In genomic region chr4:4984186-4984585, GRCh38 we compare ENCODE assay signal across 28 cellular contexts. TPM values are rescaled to one million over a fixed set of nuclear protein-coding genes. Genes with fewer than 3 reads are reported as not detected.
DNase-seq lines count a peak whose midpoint lies in the region; ATAC-seq, FAIRE-seq and TF ChIP-seq lines count a peak whose summit lies in the region.
"Had no signal": no experiment of that assay in that cellular context is flagged by ENCODE, and none has a peak within 500 bp of the region (broad histone marks: within the 10 kb centered on the region; RNA-seq: fewer than 3 reads in every experiment).

No MANE protein-coding gene starts in this region.

- POLR2A ChIA-PET in MCF 10A (lab: Yijun Ruan, JAX) = no interaction called here
- POLR2A ChIA-PET in WTC11 (lab: Charles Lee) = no interaction called here

- FAIRE-seq in keratinocyte (lab: Jason Lieb, UNC) = peak; percentile 52
- FAIRE-seq: RCC 7860 had no signal

- H3K27me3 ChIP-seq in mammary epithelial cell (ENCODE audit: insufficient read depth, low read length) (no peaks in the 10 kb centered on the region), keratinocyte (ENCODE audit: control insufficient read depth, extremely low read depth, insufficient read depth, low read length) (no peaks in the 10 kb centered on the region)

- H3K36me3 ChIP-seq in mammary epithelial cell (ENCODE audit: insufficient read depth, low read length) (no peaks in the 10 kb centered on the region), keratinocyte (ENCODE audit: control insufficient read depth in 2 of 2, extremely low read depth in 1 of 2, insufficient read depth in 2 of 2, low read length in 2 of 2) (no peaks in the 10 kb centered on the region)

- BruUV-seq in mammary epithelial cell (replicated peaks; lab: Mats Ljungman, UMichigan) (no TSS peak), MCF 10A (replicated peaks; lab: Mats Ljungman, UMichigan) (no TSS peak)

- H3K27me3 Mint-ChIP-seq in MCF 10A (ENCODE audit: insufficient read depth, unreplicated experiment) (no peaks in the 10 kb centered on the region), WTC11 (ENCODE audit: low read depth) (peaks cover 6% of the 10 kb centered on the region)
- no peaks in the 10 kb centered on the region for H3K27me3 Mint-ChIP-seq in stimulated activated naive B cell treated with anti-CD40 and anti-IgM and Interleukin-4, amounts not matched to agents 10 μg/mL and 1 μg/mL and 100 μg/mL, for 72 hours

- in situ Hi-C loops in mammary epithelial cell (cut with MboI; ENCODE audit: low sequenced_read_pairs in 2 of 2) = loop anchor here in 1 of 2 donors (25.0 kb wide), 1 partner anchor 497 kb away; no protein-coding TSS in a partner anchor
- in situ Hi-C loops in ACHN (cut with HindIII; ENCODE audit: low pct_ligation_motif_present, low pct_unique_long_range_greater_than_20kb, low sequenced_read_pairs) = no loop called here

- H3K4me1 Mint-ChIP-seq in MCF 10A (ENCODE audit: insufficient read depth, unreplicated experiment) (peaks cover 12% of the 10 kb centered on the region), WTC11 (no peaks in the 10 kb centered on the region; the same call in 1 of the 2 replicates)
- no peaks in the 10 kb centered on the region for H3K4me1 Mint-ChIP-seq in stimulated activated naive B cell treated with anti-CD40 and anti-IgM and Interleukin-4, amounts not matched to agents 10 μg/mL and 1 μg/mL and 100 μg/mL, for 72 hours

- H3K9me3 Mint-ChIP-seq in MCF 10A (ENCODE audit: unreplicated experiment) (peaks cover 10% of the 10 kb centered on the region), WTC11 (peaks cover 14% of the 10 kb centered on the region)
- no peaks in the 10 kb centered on the region for H3K9me3 Mint-ChIP-seq in stimulated activated naive B cell treated with anti-CD40 and anti-IgM and Interleukin-4, amounts not matched to agents 10 μg/mL and 1 μg/mL and 100 μg/mL, for 72 hours
- H3K9me3 Mint-ChIP-seq: CD8-positive, alpha-beta T cell had no signal

- no peaks in the 10 kb centered on the region for H3K4me1 ChIP-seq in mammary epithelial cell (ENCODE audit: insufficient read depth, low read length)
- H3K4me1 ChIP-seq in keratinocyte (ENCODE audit: control insufficient read depth, extremely low read depth, insufficient read depth, low read length) = no peaks in the 10 kb centered on the region

- H3K9ac ChIP-seq in mammary epithelial cell (ENCODE audit: insufficient read depth, low read length) (no peak overlapping the region), keratinocyte (ENCODE audit: control insufficient read depth, extremely low read depth, insufficient read depth, low read length) (no peak overlapping the region)

- H3K9me1 ChIP-seq in keratinocyte (ENCODE audit: control insufficient read depth, extremely low read depth, insufficient read depth, low read length) = no peaks in the 10 kb centered on the region

- H3K9me3 ChIP-seq in mammary epithelial cell (replicated peaks; ENCODE audit: insufficient read depth, low read length) = no peaks in the 10 kb centered on the region
- peaks cover 4% of the 10 kb centered on the region for H3K9me3 ChIP-seq in keratinocyte (ENCODE audit: control insufficient read depth, low read depth, low read length)

- WGBS in mammary epithelial cell (ENCODE audit: low coverage, missing lambda C conversion rate) = 25% methylated on average over 1 of the region's 2 CpGs

- dilution Hi-C loops in mammary epithelial cell (cut with HindIII; ENCODE audit: low sequenced_read_pairs) (no loop called here), keratinocyte (cut with MboI; ENCODE audit: extremely low pct_ligation_motif_present, low sequenced_read_pairs) (no loop called here)

- peak; percentile 20; the same call in 1 of the 2 replicates for ATAC-seq in WTC11
- ATAC-seq in stimulated activated naive B cell treated with anti-CD40 and anti-IgM and Interleukin-4, amounts not matched to agents 10 μg/mL and 1 μg/mL and 100 μg/mL, for 72 hours (replicated peaks) = no peak
- ATAC-seq: CD8-positive, alpha-beta T cell; Right ventricle myocardium inferior had no signal

- TF ChIP-seq CTCF in mammary epithelial cell (conservative IDR thresholded peaks at IDR 0.05 in 1 of 2, IDR thresholded peaks at IDR 0.05 in 1 of 2; ENCODE audit: extremely low read depth in 1 of 2, insufficient read depth in 1 of 2, low read depth in 1 of 2, low read length in 2 of 2) (no peak), MCF 10A (IDR thresholded peaks at IDR 0.05; ENCODE audit: unreplicated experiment) (no peak), WTC11 (IDR thresholded peaks at IDR 0.05) (no peak), keratinocyte (optimal IDR thresholded peaks at IDR 0.05 in 1 of 3, IDR thresholded peaks at IDR 0.05 in 1 of 3, conservative IDR thresholded peaks at IDR 0.05 in 1 of 3; ENCODE audit: extremely low read depth in 1 of 3, insufficient read depth in 2 of 3, low read length in 3 of 3) (no peak)

- intact Hi-C loops in mammary epithelial cell (cut with micrococcal nuclease) (no loop called here), MCF 10A (cut with micrococcal nuclease) (no loop called here)

- H3K27ac Mint-ChIP-seq in MCF 10A (ENCODE audit: low read depth, unreplicated experiment) = no peak overlapping the region
- no peak overlapping the region for H3K27ac Mint-ChIP-seq in WTC11
- H3K27ac Mint-ChIP-seq in stimulated activated naive B cell treated with anti-CD40 and anti-IgM and Interleukin-4, amounts not matched to agents 10 μg/mL and 1 μg/mL and 100 μg/mL, for 72 hours = no peak overlapping the region
- H3K27ac Mint-ChIP-seq: CD8-positive, alpha-beta T cell had no signal

- H3K4me3 ChIP-seq in mammary epithelial cell (replicated peaks in 1 of 3; ENCODE audit: insufficient read depth in 1 of 3, low read depth in 2 of 3, low read length in 3 of 3) (no peak overlapping the region), keratinocyte (ENCODE audit: control insufficient read depth in 2 of 3, extremely low read depth in 1 of 3, insufficient read depth in 2 of 3, low read depth in 1 of 3, low read length in 3 of 3) (no peak overlapping the region)

- no peaks in the 10 kb centered on the region for H3K36me3 Mint-ChIP-seq in MCF 10A (ENCODE audit: insufficient read depth, unreplicated experiment)
- peaks cover 5% of the 10 kb centered on the region; the same call in 1 of the 2 replicates for H3K36me3 Mint-ChIP-seq in WTC11
- no peaks in the 10 kb centered on the region for H3K36me3 Mint-ChIP-seq in stimulated activated naive B cell treated with anti-CD40 and anti-IgM and Interleukin-4, amounts not matched to agents 10 μg/mL and 1 μg/mL and 100 μg/mL, for 72 hours
- H3K36me3 Mint-ChIP-seq: CD8-positive, alpha-beta T cell had no signal

- H2AFZ ChIP-seq in mammary epithelial cell (ENCODE audit: low read depth, low read length) (no peak overlapping the region), keratinocyte (ENCODE audit: control insufficient read depth, low read length) (no peak overlapping the region)

- H3K4me2 ChIP-seq in mammary epithelial cell (ENCODE audit: insufficient read depth, low read depth, low read length) (no peak overlapping the region), keratinocyte (ENCODE audit: control insufficient read depth, extremely low read depth, insufficient read depth, low read depth, low read length) (peak overlapping the region; percentile 22)

- H4K20me1 ChIP-seq in mammary epithelial cell (ENCODE audit: insufficient read depth, low read length) = no peaks in the 10 kb centered on the region
- H4K20me1 ChIP-seq in keratinocyte (ENCODE audit: control insufficient read depth, extremely low read depth, insufficient read depth, low read length) = no peaks in the 10 kb centered on the region

- H3K27ac ChIP-seq in mammary epithelial cell (ENCODE audit: insufficient read depth, low read depth, low read length) = no peak overlapping the region
- no peak overlapping the region for H3K27ac ChIP-seq in keratinocyte (ENCODE audit: control insufficient read depth, insufficient read depth, low read length)
- H3K27ac ChIP-seq: HL-60 had no signal

- DNase-seq in mammary epithelial cell = peak; percentile 30
- DNase-seq in MCF 10A (ENCODE audit: unreplicated experiment) = no peak
- DNase-seq in WTC11 (ENCODE audit: low spot score) = no peak
- DNase-seq in keratinocyte (ENCODE audit: low read depth, low spot score) = peak; percentile 4
- DNase-seq in stimulated activated naive B cell treated with anti-CD40 and anti-IgM and Interleukin-4, amounts not matched to agents 10 μg/mL and 1 μg/mL and 100 μg/mL, for 72 hours = no peak
- no peak for DNase-seq in OCI-M2 (lab: John Stamatoyannopoulos, UW; ENCODE audit: unreplicated experiment)
- DNase-seq in ACHN = no peak
- DNase-seq in COR-L47 (lab: John Stamatoyannopoulos, UW) = no peak
- DNase-seq: 8988T; AML-193; C1 segment of cervical spinal cord; CD8-positive, alpha-beta T cell; EL; GF-D8; H7; KBM-7; NCI-H1092; NCI-H1436; NCI-H187 treated with DMSO at 0.1 percent for 48 hours; NCI-H2107; NCI-H226; NCI-H510A treated with DMSO at 0.1 percent for 48 hours; NCI-H748 treated with DMSO at 0.1 percent for 48 hours; NK-92 treated with Interleukin-12 subunit alpha and Interleukin-12 subunit beta, amount 100 ng/mL, for 24 hours had no signal

- H3K4me3 Mint-ChIP-seq in MCF 10A (ENCODE audit: unreplicated experiment) (no peak overlapping the region), WTC11 (no peak overlapping the region)
- no peak overlapping the region for H3K4me3 Mint-ChIP-seq in stimulated activated naive B cell treated with anti-CD40 and anti-IgM and Interleukin-4, amounts not matched to agents 10 μg/mL and 1 μg/mL and 100 μg/mL, for 72 hours
- H3K4me3 Mint-ChIP-seq: CD8-positive, alpha-beta T cell had no signal

- CTCF ChIA-PET in mammary epithelial cell (lab: Charles Lee; ENCODE audit: low non-redundant PET) = no interaction called here
- CTCF ChIA-PET in MCF 10A (lab: Yijun Ruan, JAX) = interaction anchor here (1.0 kb wide), 1 partner anchor 10 kb away, joined by 5 read pairs; no protein-coding TSS in a partner anchor
- CTCF ChIA-PET in WTC11 (lab: Charles Lee) = no interaction called here

- H3K79me2 ChIP-seq in mammary epithelial cell (ENCODE audit: insufficient read depth, low read length) (no peaks in the 10 kb centered on the region), keratinocyte (ENCODE audit: control insufficient read depth, insufficient read depth, low read length) (no peaks in the 10 kb centered on the region)

TF ChIP-seq in WTC11, 78 proteins besides CTCF, POLR2A, EP300 and RAD21 (continues in another document):
- TF ChIP-seq TEAD1 (CRISPR knock-in tag; IDR thresholded peaks at IDR 0.05) = no peak

RNA-seq across cellular contexts. Expression of gene CYTL1, which starts 35.1 kb away (rescaled TPM):
- total RNA-seq in mammary epithelial cell = not detected
- polyA plus RNA-seq in mammary epithelial cell = 0.14 TPM
- polyA minus RNA-seq in mammary epithelial cell = not detected
- total RNA-seq in MCF 10A (2022) = not detected in 2 replicates
- total RNA-seq in WTC11 (2021) = 3.2 to 7.9 TPM (median 7.1 TPM) in 3 replicates
- polyA plus RNA-seq in keratinocyte = 0.17 to 0.54 TPM (median 0.30 TPM) in 3 replicates
- polyA plus RNA-seq in keratinocyte (2011; ENCODE audit: low read depth) = not detected
- 0.39 and 0.52 TPM in 2 replicates for polyA plus RNA-seq in keratinocyte (2011; cell fraction: cytosol; rRNA removed)
- 0.39 TPM in 1 of 2 replicates, not detected in the other for polyA plus RNA-seq in keratinocyte (2011; cell fraction: nucleus; rRNA removed)
- 0.53 TPM in 1 of 2 replicates, not detected in the other for polyA plus RNA-seq in keratinocyte (2012; ENCODE audit: low replicate concordance)
- 0.64 to 1.1 TPM in 2 of 3 replicates, not detected in the other for polyA minus RNA-seq in keratinocyte
- not detected for polyA minus RNA-seq in keratinocyte (2011; cell fraction: cytosol; rRNA and poly(A)+ RNA removed)
- polyA minus RNA-seq in keratinocyte (2011; cell fraction: nucleus; rRNA and poly(A)+ RNA removed) = not detected in 2 replicates
- total RNA-seq: CD8-positive, alpha-beta T cell; SK-MEL-5 had no signal

Comparison
In these comparisons a context has a peak if more than half of its experiments do, and no peak if none do; other contexts are left out.
1. DNase-seq: peak in mammary epithelial cell (single experiment) and keratinocyte (single experiment); none in MCF 10A (single experiment), WTC11 (single experiment), stimulated activated naive B cell treated with anti-CD40 and anti-IgM and Interleukin-4, amounts not matched to agents 10 μg/mL and 1 μg/mL and 100 μg/mL, for 72 hours (single experiment), OCI-M2 (single experiment), ACHN (single experiment) and COR-L47 (single experiment).